ENCODE assay signal across 11 cellular contexts in the genomic region with DNA sequence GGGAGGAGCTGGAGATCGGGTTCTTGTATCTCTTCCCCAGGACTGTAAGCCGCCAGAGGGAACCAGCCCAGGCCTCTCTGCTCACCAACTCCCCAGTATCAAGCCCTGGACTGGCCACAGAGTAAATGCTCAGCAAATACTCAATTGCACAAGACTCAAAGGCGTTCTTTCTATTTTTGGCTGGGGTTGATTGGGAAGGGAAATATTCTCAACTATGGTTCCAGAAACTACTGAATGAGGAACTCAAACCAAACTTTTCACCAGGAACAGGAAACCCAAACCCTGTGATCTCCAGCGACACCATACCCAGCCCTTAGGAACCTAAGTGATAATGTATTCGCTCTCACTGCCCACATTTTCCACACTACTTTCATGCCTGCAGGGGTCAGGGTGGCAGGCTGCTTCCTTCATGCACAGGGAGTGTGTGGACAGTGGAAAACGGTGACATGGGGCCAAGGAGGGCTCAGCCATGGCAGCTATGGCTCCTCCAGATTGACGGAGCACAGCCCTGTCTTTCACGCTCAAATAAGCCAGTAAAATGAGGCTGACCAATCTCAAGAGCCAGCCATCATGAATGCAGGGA.
DNase-seq lines count a peak whose midpoint lies in the region; ATAC-seq lines count a peak whose summit lies in the region.
"Had no signal": no experiment of that assay in that cellular context is flagged by ENCODE, and none has a peak within 500 bp of the region (broad histone marks: within the 10 kb centered on the region; RNA-seq: fewer than 3 reads in every experiment).

No MANE protein-coding gene starts in this region.

- no peaks in the 10 kb centered on the region for H3K79me1 ChIP-seq in neuronal stem cell (ENCODE audit: low read depth, low read length)

- ATAC-seq in HG03025 (IDR thresholded peaks at IDR 0.05; ENCODE audit: low FRiP score, unreplicated experiment) (no peak), GM18861 (IDR thresholded peaks at IDR 0.05; ENCODE audit: unreplicated experiment) (no peak)
- ATAC-seq: natural killer cell treated with Interleukin-12 subunit alpha and Interleukin-12 subunit beta and Interleukin-15 and Interleukin-18, amount 100 ng/mL, for 72 hours had no signal

- DNase-seq in CD1c-positive myeloid dendritic cell (ENCODE audit: extremely low spot score) (peak; percentile 71), SKM-1 (lab: John Stamatoyannopoulos, UW; ENCODE audit: unreplicated experiment) (peak; percentile 86), head of caudate nucleus (peak in 24 of 42 donors; percentile 13 to 64 (median 44)), neuronal stem cell (ENCODE audit: low spot score) (no peak), kidney tubule cell (ENCODE audit: low spot score) (no peak)
- no peak for DNase-seq in activated naive CD4-positive, alpha-beta T cell treated with anti-CD3 and anti-CD28 coated beads, Interleukin-2, amount 10 ng/mL, durations not matched to agents 7 days and 5 days
- DNase-seq: activated effector memory CD4-positive, alpha-beta T cell treated with anti-CD3 and anti-CD28 coated beads, Interleukin-2, amount 50 U/mL, for 16 hours; esophagus squamous epithelium had no signal

- peak overlapping the region; percentile 24 for H3K18ac ChIP-seq in neuronal stem cell (ENCODE audit: low read length)

- no peak overlapping the region for H3K23ac ChIP-seq in neuronal stem cell (ENCODE audit: low read depth, low read length, poor library complexity)

- no peak overlapping the region for H3K27ac Mint-ChIP-seq in activated naive CD4-positive, alpha-beta T cell treated with anti-CD3 and anti-CD28 coated beads, Interleukin-2, amount 10 ng/mL, durations not matched to agents 7 days and 5 days
- H3K27ac Mint-ChIP-seq: natural killer cell treated with Interleukin-12 subunit alpha and Interleukin-12 subunit beta and Interleukin-15 and Interleukin-18, amount 100 ng/mL, for 72 hours had no signal

- peaks cover 2 to 9% of the 10 kb centered on the region in 2 donors for H3K4me1 ChIP-seq in neuronal stem cell (ENCODE audit: control insufficient read depth in 2 of 2, insufficient read depth in 1 of 2, low read depth in 1 of 2, low read length in 2 of 2)

- H3K14ac ChIP-seq in neuronal stem cell (ENCODE audit: low read length), result no peak overlapping the region

- no peak overlapping the region for H3K27ac ChIP-seq in neuronal stem cell (replicated peaks; ENCODE audit: low read length)

- no peak overlapping the region for H2BK12ac ChIP-seq in neuronal stem cell (ENCODE audit: low read length)

- H3K36me3 ChIP-seq in neuronal stem cell (replicated peaks in 1 of 2; ENCODE audit: control insufficient read depth in 2 of 2, insufficient read depth in 2 of 2, low read length in 2 of 2), result peaks cover 0 to 15% of the 10 kb centered on the region in 2 donors
- H3K36me3 ChIP-seq: esophagus squamous epithelium had no signal

- no peak overlapping the region for H2BK120ac ChIP-seq in neuronal stem cell (ENCODE audit: low read depth, low read length)

- H2AFZ ChIP-seq in neuronal stem cell (ENCODE audit: low read length), result no peak overlapping the region

- H4K91ac ChIP-seq in neuronal stem cell (ENCODE audit: low read depth, low read length, poor library complexity), result no peak overlapping the region

- H3K9ac ChIP-seq in neuronal stem cell (ENCODE audit: low read depth, low read length, poor library complexity), result no peak overlapping the region

- no peaks in the 10 kb centered on the region for H3K27me3 ChIP-seq in neuronal stem cell (ENCODE audit: control insufficient read depth in 3 of 3, insufficient read depth in 3 of 3, low read depth in 1 of 3, low read length in 3 of 3)
- H3K27me3 ChIP-seq: esophagus squamous epithelium had no signal

- no peak overlapping the region for H2BK15ac ChIP-seq in neuronal stem cell (ENCODE audit: low read length)

- H3K4ac ChIP-seq in neuronal stem cell (ENCODE audit: low read length), result no peak overlapping the region

- H3K36me3 Mint-ChIP-seq in activated naive CD4-positive, alpha-beta T cell treated with anti-CD3 and anti-CD28 coated beads, Interleukin-2, amount 10 ng/mL, durations not matched to agents 7 days and 5 days, result no peaks in the 10 kb centered on the region
- H3K36me3 Mint-ChIP-seq: natural killer cell treated with Interleukin-12 subunit alpha and Interleukin-12 subunit beta and Interleukin-15 and Interleukin-18, amount 100 ng/mL, for 72 hours had no signal

- no peak overlapping the region for H2BK5ac ChIP-seq in neuronal stem cell (ENCODE audit: low read length)

- intact Hi-C loops in head of caudate nucleus (cut with DNase I), result no loop called here

- H4K8ac ChIP-seq in neuronal stem cell (ENCODE audit: low read depth, low read length), result no peak overlapping the region

- H3K4me3 ChIP-seq in neuronal stem cell (ENCODE audit: low read length in 2 of 2), result no peak overlapping the region
- H3K4me3 ChIP-seq: esophagus squamous epithelium had no signal

- peaks cover 0 to 5% of the 10 kb centered on the region in 2 donors for H3K9me3 ChIP-seq in neuronal stem cell (replicated peaks in 1 of 2; ENCODE audit: control insufficient read depth in 2 of 2, insufficient read depth in 1 of 2, low read depth in 1 of 2, low read length in 2 of 2)
- H3K9me3 ChIP-seq: esophagus squamous epithelium had no signal

- CTCF ChIA-PET in activated naive CD4-positive, alpha-beta T cell treated with anti-CD3 and anti-CD28 coated beads, Interleukin-2, amount 10 ng/mL, durations not matched to agents 7 days and 5 days (lab: Charles Lee), result no interaction called here

- no peak overlapping the region for H3K4me3 Mint-ChIP-seq in activated naive CD4-positive, alpha-beta T cell treated with anti-CD3 and anti-CD28 coated beads, Interleukin-2, amount 10 ng/mL, durations not matched to agents 7 days and 5 days
- H3K4me3 Mint-ChIP-seq: natural killer cell treated with Interleukin-12 subunit alpha and Interleukin-12 subunit beta and Interleukin-15 and Interleukin-18, amount 100 ng/mL, for 72 hours had no signal

- peaks cover 6% of the 10 kb centered on the region for H3K27me3 Mint-ChIP-seq in activated naive CD4-positive, alpha-beta T cell treated with anti-CD3 and anti-CD28 coated beads, Interleukin-2, amount 10 ng/mL, durations not matched to agents 7 days and 5 days

- H3K9me3 Mint-ChIP-seq in activated naive CD4-positive, alpha-beta T cell treated with anti-CD3 and anti-CD28 coated beads, Interleukin-2, amount 10 ng/mL, durations not matched to agents 7 days and 5 days, result no peaks in the 10 kb centered on the region
- H3K9me3 Mint-ChIP-seq: natural killer cell treated with Interleukin-12 subunit alpha and Interleukin-12 subunit beta and Interleukin-15 and Interleukin-18, amount 100 ng/mL, for 72 hours had no signal

- no CpG with 5 or more reads among the region's 8 CpGs for WGBS in neuronal stem cell (ENCODE audit: extremely low coverage in 2 of 2, insufficient read length in 2 of 2, insufficient replicate concordance in 1 of 2), 2 donors

- H2AK5ac ChIP-seq in neuronal stem cell (ENCODE audit: low read depth, low read length), result no peak overlapping the region

- H3K4me1 Mint-ChIP-seq in activated naive CD4-positive, alpha-beta T cell treated with anti-CD3 and anti-CD28 coated beads, Interleukin-2, amount 10 ng/mL, durations not matched to agents 7 days and 5 days, result no peaks in the 10 kb centered on the region

- no peak overlapping the region for H3K4me2 ChIP-seq in neuronal stem cell (ENCODE audit: insufficient read depth, low read length, poor library complexity, severe bottlenecking)

Comparison
In these comparisons a context has a peak if more than half of its experiments do, and no peak if none do; other contexts are left out.
1. DNase-seq: peak in CD1c-positive myeloid dendritic cell (single experiment), SKM-1 (single experiment) and head of caudate nucleus (24 of 42); none in neuronal stem cell (single experiment), activated naive CD4-positive, alpha-beta T cell treated with anti-CD3 and anti-CD28 coated beads, Interleukin-2, amount 10 ng/mL, durations not matched to agents 7 days and 5 days (single experiment) and kidney tubule cell (single experiment).